21 cellular contexts compared by ENCODE assay signal in genomic region chr2:25692143-25692542, GRCh38. TPM values are rescaled to one million over a fixed set of nuclear protein-coding genes. Genes with fewer than 3 reads are reported as not detected.
DNase-seq lines count a peak whose midpoint lies in the region; ATAC-seq and TF ChIP-seq lines count a peak whose summit lies in the region.
"Had no signal": no experiment of that assay in that cellular context is flagged by ENCODE, and none has a peak within 500 bp of the region (broad histone marks: within the 10 kb centered on the region; RNA-seq: fewer than 3 reads in every experiment).

No MANE protein-coding gene starts in this region.

- TF ChIP-seq POLR2A in prostate gland (IDR thresholded peaks at IDR 0.05) (no peak), gastrocnemius medialis (IDR thresholded peaks at IDR 0.05) (no peak)

- ATAC-seq in gastrocnemius medialis: no peak
- no peak for ATAC-seq in aorta (ENCODE audit: low FRiP score)
- ATAC-seq: pancreas had no signal

- TF ChIP-seq CTCF in epithelial cell of esophagus (IDR thresholded peaks at IDR 0.05; ENCODE audit: insufficient read depth, low read depth, low read length, missing control alignments): no peak
- no peak for TF ChIP-seq CTCF in prostate gland (IDR thresholded peaks at IDR 0.05)
- no peak for TF ChIP-seq CTCF in gastrocnemius medialis (IDR thresholded peaks at IDR 0.05 in 4 of 5, conservative IDR thresholded peaks at IDR 0.05 in 1 of 5)

- no peak overlapping the region for H3K4me3 ChIP-seq in H7 (ENCODE audit: insufficient read depth, low read depth, low read length)
- H3K4me3 ChIP-seq in epithelial cell of esophagus (ENCODE audit: low read length): no peak overlapping the region
- no peak overlapping the region for H3K4me3 ChIP-seq in prostate gland
- no peak overlapping the region for H3K4me3 ChIP-seq in gastrocnemius medialis
- no peak overlapping the region for H3K4me3 ChIP-seq in aorta (ENCODE audit: low read length in 2 of 2)
- H3K4me3 ChIP-seq: esophagus squamous epithelium, hepatocyte, lung, pancreas, skin epidermis had no signal

- H3K9me3 ChIP-seq in prostate gland (no peaks in the 10 kb centered on the region), gastrocnemius medialis (no peaks in the 10 kb centered on the region), aorta (ENCODE audit: control insufficient read depth, low read length) (no peaks in the 10 kb centered on the region)
- H3K9me3 ChIP-seq: esophagus squamous epithelium, pancreas had no signal

- intact Hi-C loops in prostate gland (cut with DNase I): no loop called here
- intact Hi-C loops in gastrocnemius medialis (cut with DNase I; ENCODE audit: low total_unique reads): no loop called here
- intact Hi-C loops in aorta (cut with DNase I): no loop called here

- H3K36me3 ChIP-seq in H7 (replicated peaks; ENCODE audit: control insufficient read depth, insufficient read depth, low read length): no peaks in the 10 kb centered on the region
- H3K36me3 ChIP-seq in prostate gland: no peaks in the 10 kb centered on the region
- H3K36me3 ChIP-seq in gastrocnemius medialis: no peaks in the 10 kb centered on the region
- H3K36me3 ChIP-seq in aorta (ENCODE audit: control insufficient read depth in 1 of 2, insufficient read depth in 2 of 2, low read length in 1 of 2): no peaks in the 10 kb centered on the region
- H3K36me3 ChIP-seq: esophagus squamous epithelium, pancreas had no signal

- peak overlapping the region in 1 of 2 donors; percentile 25 for H3K27ac ChIP-seq in prostate gland
- H3K27ac ChIP-seq in gastrocnemius medialis: no peak overlapping the region
- H3K27ac ChIP-seq in aorta (ENCODE audit: low read depth in 1 of 2, low read length in 2 of 2): no peak overlapping the region
- H3K27ac ChIP-seq: esophagus squamous epithelium, hepatocyte, pancreas, skin epidermis had no signal

- H3K4me1 ChIP-seq in prostate gland (replicated peaks) (no peaks in the 10 kb centered on the region), gastrocnemius medialis (no peaks in the 10 kb centered on the region), aorta (ENCODE audit: control insufficient read depth in 1 of 2, insufficient read depth in 2 of 2, low read length in 2 of 2) (no peaks in the 10 kb centered on the region)
- H3K4me1 ChIP-seq: esophagus squamous epithelium, pancreas had no signal

- peak; percentile 32 for DNase-seq in H7
- DNase-seq in RPMI7951 (ENCODE audit: low read depth): peak; percentile 79
- DNase-seq in epithelial cell of esophagus (ENCODE audit: low read depth): peak; percentile 43
- DNase-seq in prostate gland (ENCODE audit: low spot score): peak; percentile 82
- no peak for DNase-seq in GOT3 (lab: John Stamatoyannopoulos, UW)
- no peak for DNase-seq in gastrocnemius medialis
- no peak for DNase-seq in aorta
- DNase-seq: activated CD4-positive, CD25-positive, alpha-beta regulatory T cell treated with anti-CD3 and anti-CD28 coated beads, Interleukin-2, amount 50 U/mL, for 72 hours; activated CD8-positive, alpha-beta memory T cell treated with anti-CD3 and anti-CD28 coated beads for 24 hours; activated naive CD8-positive, alpha-beta T cell treated with anti-CD3 and anti-CD28 coated beads, Interleukin-2, amount 10 ng/mL, durations not matched to agents 7 days and 5 days; caudate nucleus; COR-L47; esophagus squamous epithelium; naive B cell; NCI-H774; pancreas; T1000; trophoblast cell had no signal

- in situ Hi-C loops in gastrocnemius medialis (cut with MboI; ENCODE audit: low sequenced_read_pairs in 4 of 4): no loop called here

- 57% methylated on average over 4 of the region's 4 CpGs for WGBS in prostate gland
- WGBS in aorta, 2 donors: 62 to 67% methylated on average over 4 of the region's 4 CpGs

- H3K27me3 ChIP-seq in H7 (ENCODE audit: control insufficient read depth, insufficient read depth, low read length) (no peaks in the 10 kb centered on the region), prostate gland (replicated peaks; ENCODE audit: insufficient read depth) (no peaks in the 10 kb centered on the region), gastrocnemius medialis (no peaks in the 10 kb centered on the region), aorta (ENCODE audit: control insufficient read depth in 1 of 2, insufficient read depth in 2 of 2, low read length in 1 of 2) (no peaks in the 10 kb centered on the region)
- H3K27me3 ChIP-seq: hepatocyte, pancreas had no signal

RNA-seq across cellular contexts. Expression of gene DTNB, which starts 18.8 kb away (rescaled TPM):
- total RNA-seq in H7 (2014; rRNA removed; shearing (Covaris generic)): 16.3 and 19.8 TPM in 2 replicates
- 4.8 and 8.4 TPM in 2 replicates for total RNA-seq in RPMI7951 (2014; rRNA removed; shearing (Covaris generic))
- total RNA-seq in prostate gland (10 to 100 TPM; 47.0 to 61.9 TPM), gastrocnemius medialis (1 to 10 TPM; 1.0 to 6.6 (median 4.1) TPM), aorta (10 to 100 TPM; 16.8 to 33.7 TPM)
- polyA plus RNA-seq in aorta: 10 to 100 TPM; 14.7 to 17.5 TPM

Comparison
In these comparisons a context has a peak if more than half of its experiments do, and no peak if none do; other contexts are left out.
1. DNase-seq: peak in H7 (single experiment), RPMI7951 (single experiment), epithelial cell of esophagus (single experiment) and prostate gland (single experiment); none in GOT3 (single experiment), gastrocnemius medialis (0 of 2) and aorta (0 of 2).